8 cellular contexts compared by ENCODE assay signal in the genomic region with DNA sequence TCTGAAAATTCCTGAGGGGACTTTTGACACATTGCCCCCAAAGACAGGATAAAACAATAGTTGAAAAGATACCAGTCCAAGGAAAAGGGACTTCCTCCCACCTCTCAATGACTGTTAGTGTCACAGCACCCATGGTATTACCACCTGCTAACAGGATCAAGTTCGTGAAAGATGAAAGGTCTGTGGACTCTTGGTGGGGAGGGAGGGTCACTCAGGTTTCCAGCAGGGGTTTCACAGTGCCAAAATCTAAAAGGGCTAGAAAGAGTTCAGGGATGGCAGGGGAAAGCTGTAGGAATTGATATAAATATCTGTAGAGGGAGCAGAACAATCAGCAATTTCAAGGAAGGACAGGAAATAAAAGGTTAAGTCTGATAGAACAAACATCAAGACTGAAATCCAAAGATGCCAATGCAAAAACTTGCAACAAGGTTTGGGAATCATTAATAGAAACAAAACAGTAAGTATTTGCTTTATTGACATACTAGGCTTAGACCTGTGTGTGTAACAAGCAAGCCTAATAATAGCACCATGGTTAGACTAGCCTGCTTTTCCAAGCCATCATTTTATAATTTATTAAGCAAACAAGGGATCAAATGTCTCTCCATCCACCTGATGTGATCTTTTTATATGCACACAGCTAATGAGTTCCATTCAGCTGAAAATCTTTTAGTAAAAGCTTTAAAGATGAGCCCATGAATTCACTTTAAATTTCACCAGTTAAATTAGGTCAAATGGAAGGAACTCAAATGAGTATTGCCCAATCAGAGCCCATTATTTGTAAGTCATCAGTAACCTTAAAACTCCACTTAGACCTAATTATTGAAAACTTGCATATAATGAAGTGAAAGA. TPM values are rescaled to one million over a fixed set of nuclear protein-coding genes. Genes with fewer than 3 reads are reported as not detected.
DNase-seq lines count a peak whose midpoint lies in the region; ATAC-seq and TF ChIP-seq lines count a peak whose summit lies in the region.

No MANE protein-coding gene starts in this region.

- H3K4me1 Mint-ChIP-seq in CD4-positive, alpha-beta memory T cell = peaks cover 25 to 88% (median 38%) of the 10 kb centered on the region in 4 donors
- H3K4me1 Mint-ChIP-seq in dendritic cell treated with granulocyte-macrophage colony-stimulating factor and Interleukin-4, amounts not matched to agents 40 ng/mL and 50 ng/mL, for 4 days (ENCODE audit: low read depth) = peaks cover 47% of the 10 kb centered on the region
- peaks cover 51% of the 10 kb centered on the region for H3K4me1 Mint-ChIP-seq in nephron progenitor cell

- no peaks in the 10 kb centered on the region for H3K27me3 Mint-ChIP-seq in CD4-positive, alpha-beta memory T cell
- no peaks in the 10 kb centered on the region for H3K27me3 Mint-ChIP-seq in dendritic cell treated with granulocyte-macrophage colony-stimulating factor and Interleukin-4, amounts not matched to agents 40 ng/mL and 50 ng/mL, for 4 days
- H3K27me3 Mint-ChIP-seq in nephron progenitor cell (ENCODE audit: low read depth, poor library complexity) = no peaks in the 10 kb centered on the region

- no peaks in the 10 kb centered on the region for H3K27me3 ChIP-seq in CD4-positive, alpha-beta memory T cell (ENCODE audit: insufficient read depth, low read length)

- H3K9me3 Mint-ChIP-seq in CD4-positive, alpha-beta memory T cell = peaks cover 0 to 10% (median 3%) of the 10 kb centered on the region in 8 donors
- no peaks in the 10 kb centered on the region for H3K9me3 Mint-ChIP-seq in dendritic cell treated with granulocyte-macrophage colony-stimulating factor and Interleukin-4, amounts not matched to agents 40 ng/mL and 50 ng/mL, for 4 days
- H3K9me3 Mint-ChIP-seq in nephron progenitor cell = no peaks in the 10 kb centered on the region

- H3K27ac Mint-ChIP-seq in CD4-positive, alpha-beta memory T cell = peak overlapping the region; percentile 75 to 99 (median 94)
- H3K27ac Mint-ChIP-seq in dendritic cell treated with granulocyte-macrophage colony-stimulating factor and Interleukin-4, amounts not matched to agents 40 ng/mL and 50 ng/mL, for 4 days = peak overlapping the region; percentile 95
- peak overlapping the region; percentile 76 for H3K27ac Mint-ChIP-seq in nephron progenitor cell

- H3K36me3 Mint-ChIP-seq in CD4-positive, alpha-beta memory T cell = peaks cover 75 to 80% of the 10 kb centered on the region in 2 donors
- H3K36me3 Mint-ChIP-seq in dendritic cell treated with granulocyte-macrophage colony-stimulating factor and Interleukin-4, amounts not matched to agents 40 ng/mL and 50 ng/mL, for 4 days (ENCODE audit: low read depth) = peaks cover 89% of the 10 kb centered on the region
- peaks cover 70% of the 10 kb centered on the region for H3K36me3 Mint-ChIP-seq in nephron progenitor cell (ENCODE audit: low read depth)

- intact Hi-C loops in CD4-positive, alpha-beta memory T cell (cut with micrococcal nuclease) = no loop called here
- intact Hi-C loops in dendritic cell treated with granulocyte-macrophage colony-stimulating factor and Interleukin-4, amounts not matched to agents 40 ng/mL and 50 ng/mL, for 4 days (cut with micrococcal nuclease) = no loop called here

- H3K27ac ChIP-seq in CD4-positive, alpha-beta memory T cell (ENCODE audit: low read depth, low read length) = peak overlapping the region; percentile 97

- peak overlapping the region; percentile 93 to 100 (median 99) for H3K4me3 Mint-ChIP-seq in CD4-positive, alpha-beta memory T cell
- peak overlapping the region; percentile 84 for H3K4me3 Mint-ChIP-seq in dendritic cell treated with granulocyte-macrophage colony-stimulating factor and Interleukin-4, amounts not matched to agents 40 ng/mL and 50 ng/mL, for 4 days
- peak overlapping the region; percentile 100 for H3K4me3 Mint-ChIP-seq in nephron progenitor cell

- POLR2A ChIA-PET in CD4-positive, alpha-beta memory T cell (lab: Charles Lee; ENCODE audit: partially characterized antibody) = interaction anchor here (0.6 to 18.6 kb wide), 10 partner anchors 9 to 211 kb away, joined by 3 to 1751 read pairs (median 6); a partner anchor contains a TSS

- CTCF ChIA-PET in CD4-positive, alpha-beta memory T cell (lab: Charles Lee; ENCODE audit: partially characterized antibody) = interaction anchor here (1.2 to 16.7 kb wide), 4 partner anchors 12 to 54 kb away, joined by 3 to 433 read pairs (median 10); a partner anchor contains a TSS

- no peaks in the 10 kb centered on the region for H3K9me3 ChIP-seq in CD4-positive, alpha-beta memory T cell (ENCODE audit: control insufficient read depth in 1 of 2, low read length in 2 of 2)

- peaks cover 58% of the 10 kb centered on the region for H3K36me3 ChIP-seq in CD4-positive, alpha-beta memory T cell (ENCODE audit: insufficient read depth, low read length)

- peaks cover 60% of the 10 kb centered on the region for H3K4me1 ChIP-seq in CD4-positive, alpha-beta memory T cell (ENCODE audit: insufficient read depth, low read length)

- peak overlapping the region; percentile 96 to 100 for H3K4me3 ChIP-seq in CD4-positive, alpha-beta memory T cell (ENCODE audit: low read length in 2 of 2)
- peak overlapping the region; percentile 88 for H3K4me3 ChIP-seq in NB4 (ENCODE audit: low read depth, low read length)

- TF ChIP-seq POLR2A in NB4 (IDR thresholded peaks at IDR 0.05; ENCODE audit: extremely low read depth, insufficient read length) = no peak

- no peak for DNase-seq in CD4-positive, alpha-beta memory T cell
- DNase-seq in NB4 (ENCODE audit: low read depth) (no peak), nephron progenitor cell (no peak), GM03348 (ENCODE audit: low spot score) (no peak), NCI-H2171 treated with DMSO at 0.1 percent for 48 hours (lab: John Stamatoyannopoulos, UW) (no peak)

- TF ChIP-seq CTCF in NB4 (IDR thresholded peaks at IDR 0.05; ENCODE audit: low read depth, low read length) (no peak), nephron progenitor cell (IDR thresholded peaks at IDR 0.05) (no peak)

- ATAC-seq in GM21717 (IDR thresholded peaks at IDR 0.05; ENCODE audit: unreplicated experiment) (no peak), GM21737 (IDR thresholded peaks at IDR 0.05; ENCODE audit: unreplicated experiment) (no peak)

RNA-seq across cellular contexts. Expression of a gene that starts 3.7 kb away (rescaled TPM):
- 100 to 1,000 TPM; 314 to 331 TPM for total RNA-seq in CD4-positive, alpha-beta memory T cell
- polyA plus RNA-seq in CD4-positive, alpha-beta memory T cell = 100 to 1,000 TPM; 116 to 207 TPM

RNA-seq across cellular contexts. Expression of a gene that starts 26.5 kb away (rescaled TPM):
- under 1 TPM; 0.23 to 0.33 TPM for total RNA-seq in CD4-positive, alpha-beta memory T cell
- under 1 TPM in 1 of 2 donors, not detected in 1; 0.24 TPM for polyA plus RNA-seq in CD4-positive, alpha-beta memory T cell

RNA-seq across cellular contexts. Expression of a gene that starts 53.7 kb away (rescaled TPM):
- 100 to 1,000 TPM in 1 of 2 experiments, 10 to 100 TPM in 1; 99.7 to 101 TPM for total RNA-seq in CD4-positive, alpha-beta memory T cell
- 10 to 100 TPM; 52.4 to 55.2 TPM for polyA plus RNA-seq in CD4-positive, alpha-beta memory T cell
